1 cellular context compared by ENCODE assay signal in genomic region chr17:27944546-27945332, GRCh38.
TF ChIP-seq lines count a peak whose summit lies in the region.

No MANE protein-coding gene starts in this region.

TF ChIP-seq in HepG2, 621 proteins besides CTCF, POLR2A, EP300 and RAD21 (continued from another document):
- TF ChIP-seq TFDP1 (CRISPR knock-in tag; IDR thresholded peaks at IDR 0.05; ENCODE audit: borderline replicate concordance) (no peak), ZNF10 (CRISPR knock-in tag; IDR thresholded peaks at IDR 0.05; ENCODE audit: borderline replicate concordance, low read depth) (no peak), ZNF292 (CRISPR knock-in tag; IDR thresholded peaks at IDR 0.05; ENCODE audit: borderline replicate concordance, low read depth) (no peak), MAX (IDR thresholded peaks at IDR 0.05) (no peak)
